In the genomic region with DNA sequence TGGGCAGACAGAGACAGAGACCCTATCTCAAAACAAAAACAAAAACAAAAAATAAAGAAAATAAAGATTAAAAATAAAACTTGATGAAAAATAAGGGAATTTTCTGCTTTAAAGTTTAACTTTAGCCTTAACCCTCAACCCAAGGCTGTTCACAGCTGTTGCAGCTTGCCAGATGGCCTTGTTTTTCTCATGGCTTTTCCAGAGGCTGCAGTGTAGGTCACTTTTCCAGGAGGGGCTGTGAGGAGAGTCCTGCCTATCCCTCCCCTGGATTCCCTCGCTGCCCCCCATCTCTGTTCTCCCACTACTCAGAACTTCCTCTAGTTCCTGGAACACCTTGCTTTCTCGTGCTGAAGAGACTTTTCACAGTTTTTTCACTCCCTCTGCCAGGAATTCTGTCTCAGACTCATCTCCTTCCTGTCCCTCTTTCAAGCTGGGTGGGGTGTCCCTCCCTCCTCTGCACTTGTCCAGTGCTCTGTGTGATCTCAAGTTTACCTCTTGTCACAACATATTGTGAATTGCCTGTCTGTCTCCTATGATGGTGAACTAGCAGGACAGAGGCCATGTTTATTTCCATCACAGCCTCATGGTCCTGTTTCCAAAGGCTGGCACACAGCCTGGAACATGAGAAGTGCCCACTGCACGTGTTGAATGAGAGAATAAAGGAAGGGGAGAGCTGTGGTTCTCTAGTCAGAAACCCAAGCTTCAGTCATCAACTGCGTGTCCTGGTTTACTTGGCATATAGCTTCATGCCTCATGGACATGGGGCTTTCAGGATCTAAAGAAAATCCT, we compare ENCODE assay signal across 25 cellular contexts.
DNase-seq lines count a peak whose midpoint lies in the region; ATAC-seq, FAIRE-seq and TF ChIP-seq lines count a peak whose summit lies in the region.
"Had no signal": no experiment of that assay in that cellular context is flagged by ENCODE, and none has a peak within 500 bp of the region (broad histone marks: within the 10 kb centered on the region; RNA-seq: fewer than 3 reads in every experiment).

No MANE protein-coding gene starts in this region.

- H3K9me3 ChIP-seq in H1 (ENCODE audit: insufficient read depth in 2 of 2, low read depth in 1 of 2, low read length in 1 of 2) (no peaks in the 10 kb centered on the region), thyroid gland (no peaks in the 10 kb centered on the region)

- H3K23ac ChIP-seq in H1 (ENCODE audit: insufficient read length): no peak overlapping the region

- TF ChIP-seq RAD21 in H1 (IDR thresholded peaks at IDR 0.05 in 1 of 2, conservative IDR thresholded peaks at IDR 0.05 in 1 of 2; ENCODE audit: low read depth in 2 of 2, low read length in 2 of 2): no peak

- no peak overlapping the region for H3K18ac ChIP-seq in H1 (ENCODE audit: extremely low read depth, low read length)

- H3K27me3 ChIP-seq in H1 (replicated peaks in 1 of 4; ENCODE audit: control insufficient read depth in 3 of 4, extremely low read depth in 1 of 4, insufficient read depth in 3 of 4, low read length in 3 of 4): no peaks in the 10 kb centered on the region
- no peaks in the 10 kb centered on the region for H3K27me3 ChIP-seq in thyroid gland

- POLR2A ChIA-PET in H1 (lab: Charles Lee; ENCODE audit: partially characterized antibody): no interaction called here

- H3K27ac Mint-ChIP-seq in stimulated activated naive CD8-positive, alpha-beta T cell treated with anti-CD3 and anti-CD28 coated beads, Interleukin-15, Interleukin-2, amounts not matched to agents 100 ng/mL and 50 ng/mL, for 24 hours: peak overlapping the region; percentile 11
- H3K27ac Mint-ChIP-seq in stimulated activated naive CD8-positive, alpha-beta T cell treated with anti-CD3 and anti-CD28 coated beads, Interleukin-15, amount 100 ng/mL, for 72 hours: peak overlapping the region in 1 of 2 donors; percentile 75
- H3K27ac Mint-ChIP-seq in type B pancreatic cell: no peak overlapping the region
- H3K27ac Mint-ChIP-seq: activated CD4-positive, alpha-beta memory T cell treated with anti-CD3 and anti-CD28 coated beads, Interleukin-2, amount 10 ng/mL, durations not matched to agents 7 days and 5 days; activated naive CD8-positive, alpha-beta T cell; dendritic cell treated with granulocyte-macrophage colony-stimulating factor and Interleukin-4, amounts not matched to agents 40 ng/mL and 50 ng/mL, for 4 days; stimulated activated memory B cell treated with anti-CD40 and anti-IgM and Interleukin-4, amounts not matched to agents 10 μg/mL and 1 μg/mL and 100 μg/mL, for 72 hours had no signal

- H3K23me2 ChIP-seq in H1 (ENCODE audit: low read depth, low read length): no peaks in the 10 kb centered on the region; the same call in 1 of the 2 replicates

- no peak overlapping the region for H3K4ac ChIP-seq in H1 (replicated peaks; ENCODE audit: insufficient read length, low read depth, low read length)

- H3K36me3 ChIP-seq in H1 (ENCODE audit: control insufficient read depth in 2 of 4, insufficient read depth in 4 of 4, low read length in 3 of 4) (no peaks in the 10 kb centered on the region), thyroid gland (no peaks in the 10 kb centered on the region)

- H3K14ac ChIP-seq in H1 (ENCODE audit: insufficient read length): no peak overlapping the region

- intact Hi-C loops in thyroid gland (cut with DNase I): no loop called here

- CTCF ChIA-PET in H1 (lab: Charles Lee; ENCODE audit: partially characterized antibody): interaction anchor here (0.6 to 1.8 kb wide), 5 partner anchors 10 to 597 kb away, joined by 3 to 5 read pairs (median 3); no protein-coding TSS in a partner anchor

- no peak for ATAC-seq in stimulated activated naive CD8-positive, alpha-beta T cell treated with anti-CD3 and anti-CD28 coated beads, Interleukin-15, amount 100 ng/mL, for 72 hours
- ATAC-seq in GM19023 (IDR thresholded peaks at IDR 0.05; ENCODE audit: unreplicated experiment): no peak
- ATAC-seq in GM21515 (IDR thresholded peaks at IDR 0.05; ENCODE audit: unreplicated experiment): no peak
- ATAC-seq: stimulated activated memory B cell treated with anti-CD40 and anti-IgM and Interleukin-4, amounts not matched to agents 10 μg/mL and 1 μg/mL and 100 μg/mL, for 72 hours had no signal

- no peak overlapping the region for H4K8ac ChIP-seq in H1 (ENCODE audit: extremely low read depth, insufficient read depth, low read length)

- H3K27me3 Mint-ChIP-seq in stimulated activated naive CD8-positive, alpha-beta T cell treated with anti-CD3 and anti-CD28 coated beads, Interleukin-15, Interleukin-2, amounts not matched to agents 100 ng/mL and 50 ng/mL, for 24 hours: peaks cover 8% of the 10 kb centered on the region
- H3K27me3 Mint-ChIP-seq in stimulated activated naive CD8-positive, alpha-beta T cell treated with anti-CD3 and anti-CD28 coated beads, Interleukin-15, amount 100 ng/mL, for 72 hours: peaks cover 16% of the 10 kb centered on the region
- no peaks in the 10 kb centered on the region for H3K27me3 Mint-ChIP-seq in type B pancreatic cell
- H3K27me3 Mint-ChIP-seq: activated naive CD8-positive, alpha-beta T cell had no signal

- no peaks in the 10 kb centered on the region for H3K4me1 Mint-ChIP-seq in stimulated activated naive CD8-positive, alpha-beta T cell treated with anti-CD3 and anti-CD28 coated beads, Interleukin-15, Interleukin-2, amounts not matched to agents 100 ng/mL and 50 ng/mL, for 24 hours (ENCODE audit: low read depth)
- H3K4me1 Mint-ChIP-seq in stimulated activated naive CD8-positive, alpha-beta T cell treated with anti-CD3 and anti-CD28 coated beads, Interleukin-15, amount 100 ng/mL, for 72 hours: no peaks in the 10 kb centered on the region
- no peaks in the 10 kb centered on the region for H3K4me1 Mint-ChIP-seq in type B pancreatic cell (ENCODE audit: unreplicated experiment)
- H3K4me1 Mint-ChIP-seq: activated CD4-positive, alpha-beta memory T cell treated with anti-CD3 and anti-CD28 coated beads, Interleukin-2, amount 10 ng/mL, durations not matched to agents 7 days and 5 days; stimulated activated memory B cell treated with anti-CD40 and anti-IgM and Interleukin-4, amounts not matched to agents 10 μg/mL and 1 μg/mL and 100 μg/mL, for 72 hours had no signal

- H3K4me1 ChIP-seq in H1 (replicated peaks in 1 of 4; ENCODE audit: control insufficient read depth in 3 of 4, insufficient read depth in 4 of 4, low read length in 3 of 4): no peaks in the 10 kb centered on the region
- H3K4me1 ChIP-seq in thyroid gland: no peaks in the 10 kb centered on the region

- H4K20me1 ChIP-seq in H1 (replicated peaks in 1 of 2; ENCODE audit: control insufficient read depth in 1 of 2, insufficient read depth in 2 of 2, low read length in 2 of 2): no peaks in the 10 kb centered on the region

- no peak overlapping the region for H3K4me3 Mint-ChIP-seq in stimulated activated naive CD8-positive, alpha-beta T cell treated with anti-CD3 and anti-CD28 coated beads, Interleukin-15, Interleukin-2, amounts not matched to agents 100 ng/mL and 50 ng/mL, for 24 hours
- H3K4me3 Mint-ChIP-seq in stimulated activated naive CD8-positive, alpha-beta T cell treated with anti-CD3 and anti-CD28 coated beads, Interleukin-15, amount 100 ng/mL, for 72 hours: no peak overlapping the region
- H3K4me3 Mint-ChIP-seq in type B pancreatic cell: no peak overlapping the region
- H3K4me3 Mint-ChIP-seq: activated CD4-positive, alpha-beta memory T cell treated with anti-CD3 and anti-CD28 coated beads, Interleukin-2, amount 10 ng/mL, durations not matched to agents 7 days and 5 days; activated naive CD8-positive, alpha-beta T cell; dendritic cell treated with granulocyte-macrophage colony-stimulating factor and Interleukin-4, amounts not matched to agents 40 ng/mL and 50 ng/mL, for 4 days; stimulated activated memory B cell treated with anti-CD40 and anti-IgM and Interleukin-4, amounts not matched to agents 10 μg/mL and 1 μg/mL and 100 μg/mL, for 72 hours had no signal

- H3K56ac ChIP-seq in H1 (replicated peaks; ENCODE audit: insufficient read length, low read depth, low read length): no peak overlapping the region

- H3K27ac ChIP-seq in H1 (ENCODE audit: low read depth, low read length) (no peak overlapping the region), thyroid gland (no peak overlapping the region)

- no peak for TF ChIP-seq CTCF in H1 (IDR thresholded peaks at IDR 0.05; ENCODE audit: control extremely low read depth in 1 of 3, insufficient read depth in 1 of 3, low read depth in 1 of 3, low read length in 3 of 3)
- TF ChIP-seq CTCF in type B pancreatic cell (conservative IDR thresholded peaks at IDR 0.05): no peak
- no peak for TF ChIP-seq CTCF in thyroid gland (IDR thresholded peaks at IDR 0.05)

- H3K4me2 ChIP-seq in H1 (ENCODE audit: insufficient read depth in 1 of 2, low read depth in 2 of 2, low read length in 2 of 2): no peak overlapping the region
- H3K4me2 ChIP-seq: smooth muscle cell had no signal

- no peak overlapping the region for H3K9ac ChIP-seq in H1 (replicated peaks in 1 of 4; ENCODE audit: extremely low read depth in 1 of 4, low read depth in 3 of 4, low read length in 3 of 4)

- no peak overlapping the region for H2BK12ac ChIP-seq in H1 (ENCODE audit: low read depth, low read length)

- H3K4me3 ChIP-seq in H1 (ENCODE audit: extremely low read depth in 1 of 4, insufficient read depth in 2 of 4, low read depth in 3 of 4, low read length in 4 of 4): no peak overlapping the region
- H3K4me3 ChIP-seq in thyroid gland (replicated peaks in 1 of 3): no peak overlapping the region
- H3K4me3 ChIP-seq: smooth muscle cell had no signal

- TF ChIP-seq POLR2A in H1 (IDR thresholded peaks at IDR 0.05; ENCODE audit: control extremely low read depth in 1 of 2, low read depth in 2 of 2, low read length in 2 of 2) (no peak), thyroid gland (IDR thresholded peaks at IDR 0.05) (no peak)

- 81% methylated on average over 4 of the region's 4 CpGs; no CpG with 5 or more reads in 1 of the 2 experiments for WGBS in H1 (ENCODE audit: extremely low coverage in 1 of 2, insufficient coverage in 1 of 2, insufficient read length in 1 of 2, insufficient replicate concordance in 2 of 2, low coverage in 1 of 2, low lambda C conversion rate in 2 of 2, missing lambda C conversion rate in 1 of 2), 2 experiments
- WGBS in thyroid gland, 2 donors: 42 to 50% methylated on average over 4 of the region's 4 CpGs

- H2AFZ ChIP-seq in H1 (ENCODE audit: low read length): 0 out of 2 replicates have a peak overlapping the region, but pooled peaks have one; percentile 6

- H2BK15ac ChIP-seq in H1 (ENCODE audit: low read length): no peak overlapping the region

- FAIRE-seq in H1 (lab: Jason Lieb, UNC): no peak

- no peak for DNase-seq in stimulated activated naive CD8-positive, alpha-beta T cell treated with anti-CD3 and anti-CD28 coated beads, Interleukin-15, amount 100 ng/mL, for 72 hours
- DNase-seq in NCI-H2196 treated with DMSO at 0.1 percent for 48 hours (lab: John Stamatoyannopoulos, UW; ENCODE audit: unreplicated experiment) (peak; percentile 41), H1 (ENCODE audit: low read depth in 1 of 2, low spot score in 2 of 2) (no peak), type B pancreatic cell (ENCODE audit: extremely low spot score, unreplicated experiment) (peak; percentile 36), thyroid gland (no peak)
- DNase-seq: ACHN; activated CD4-positive, alpha-beta memory T cell treated with anti-CD3 and anti-CD28 coated beads, Interleukin-2, amount 10 ng/mL, durations not matched to agents 7 days and 5 days; aorta; DND-41; glutamatergic neuron; H7; kidney glomerular epithelial cell; NCI-H1048; NCI-H2081; occipital lobe; SHP77; stimulated activated CD4-positive, alpha-beta T cell treated with anti-CD3 and anti-CD28 coated beads, Interleukin-2, amount 100 ng/mL, for 48 hours; SW 1271 had no signal

- H3K9me3 Mint-ChIP-seq in stimulated activated naive CD8-positive, alpha-beta T cell treated with anti-CD3 and anti-CD28 coated beads, Interleukin-15, Interleukin-2, amounts not matched to agents 100 ng/mL and 50 ng/mL, for 24 hours: no peaks in the 10 kb centered on the region
- no peaks in the 10 kb centered on the region for H3K9me3 Mint-ChIP-seq in stimulated activated naive CD8-positive, alpha-beta T cell treated with anti-CD3 and anti-CD28 coated beads, Interleukin-15, amount 100 ng/mL, for 72 hours
- H3K9me3 Mint-ChIP-seq in type B pancreatic cell: no peaks in the 10 kb centered on the region
- H3K9me3 Mint-ChIP-seq: activated CD4-positive, alpha-beta memory T cell treated with anti-CD3 and anti-CD28 coated beads, Interleukin-2, amount 10 ng/mL, durations not matched to agents 7 days and 5 days; dendritic cell treated with granulocyte-macrophage colony-stimulating factor and Interleukin-4, amounts not matched to agents 40 ng/mL and 50 ng/mL, for 4 days; stimulated activated memory B cell treated with anti-CD40 and anti-IgM and Interleukin-4, amounts not matched to agents 10 μg/mL and 1 μg/mL and 100 μg/mL, for 72 hours had no signal

- no peak overlapping the region for H2BK5ac ChIP-seq in H1 (ENCODE audit: low read depth, low read length)

- H2BK120ac ChIP-seq in H1 (replicated peaks; ENCODE audit: low read depth, low read length): no peak overlapping the region

- no peaks in the 10 kb centered on the region for H3K79me1 ChIP-seq in H1 (ENCODE audit: low read depth, low read length)

- H2AK5ac ChIP-seq in H1 (ENCODE audit: low read depth, low read length): no peak overlapping the region

- H3K36me3 Mint-ChIP-seq in stimulated activated naive CD8-positive, alpha-beta T cell treated with anti-CD3 and anti-CD28 coated beads, Interleukin-15, Interleukin-2, amounts not matched to agents 100 ng/mL and 50 ng/mL, for 24 hours (ENCODE audit: low read depth): no peaks in the 10 kb centered on the region
- no peaks in the 10 kb centered on the region for H3K36me3 Mint-ChIP-seq in type B pancreatic cell
- H3K36me3 Mint-ChIP-seq: activated naive CD8-positive, alpha-beta T cell; stimulated activated memory B cell treated with anti-CD40 and anti-IgM and Interleukin-4, amounts not matched to agents 10 μg/mL and 1 μg/mL and 100 μg/mL, for 72 hours had no signal

- no peak for TF ChIP-seq EP300 in H1 (IDR thresholded peaks at IDR 0.05; ENCODE audit: borderline replicate concordance in 1 of 2, low read depth in 2 of 2, low read length in 2 of 2)

- no peak overlapping the region for H2BK20ac ChIP-seq in H1 (ENCODE audit: low read length)

- H4K5ac ChIP-seq in H1 (ENCODE audit: insufficient read length, low read depth, low read length): no peak overlapping the region

- no peak overlapping the region for H4K91ac ChIP-seq in H1 (replicated peaks; ENCODE audit: insufficient read length, low read length)

- H3K79me2 ChIP-seq in H1 (ENCODE audit: control insufficient read depth in 1 of 2, insufficient read depth in 2 of 2, low read length in 2 of 2): no peaks in the 10 kb centered on the region

Comparison
In these comparisons a context has a peak if more than half of its experiments do, and no peak if none do; other contexts are left out.
1. DNase-seq: peak in NCI-H2196 treated with DMSO at 0.1 percent for 48 hours (single experiment) and type B pancreatic cell (single experiment); none in stimulated activated naive CD8-positive, alpha-beta T cell treated with anti-CD3 and anti-CD28 coated beads, Interleukin-15, amount 100 ng/mL, for 72 hours (0 of 2), H1 (0 of 2) and thyroid gland (0 of 2).